Comparison of ENCODE assay signal across 21 cellular contexts in genomic region chr20:44627364-44628010, GRCh38.
"Had no signal": no experiment of that assay in that cellular context is flagged by ENCODE, and none has a peak within 500 bp of the region (broad histone marks: within the 10 kb centered on the region; RNA-seq: fewer than 3 reads in every experiment).

No MANE protein-coding gene starts in this region.

- H3K79me2 ChIP-seq: parathyroid adenoma had no signal

- H3K9me3 Mint-ChIP-seq: activated naive CD8-positive, alpha-beta T cell treated with anti-CD3 and anti-CD28 coated beads for 36 hours; activated T-cell treated with anti-CD3 and anti-CD28 coated beads, Interleukin-2, amount 50 U/mL, for 24 hours; stimulated activated naive B cell treated with anti-CD40 and anti-IgM and Interleukin-4, amounts not matched to agents 10 μg/mL and 1 μg/mL and 100 μg/mL, for 72 hours had no signal

- H3K9me3 ChIP-seq: neutrophil, sigmoid colon, thoracic aorta had no signal

- H3K27me3 ChIP-seq: foreskin keratinocyte, left lung, neutrophil, sigmoid colon, spleen, upper lobe of left lung had no signal

- H3K27ac Mint-ChIP-seq: activated CD4-positive, alpha-beta T cell treated with anti-CD3 and anti-CD28 coated beads, Interleukin-2, amount 10 ng/mL, durations not matched to agents 7 days and 5 days; activated naive CD8-positive, alpha-beta T cell treated with anti-CD3 and anti-CD28 coated beads for 36 hours; activated T-cell treated with anti-CD3 and anti-CD28 coated beads, Interleukin-2, amount 50 U/mL, for 24 hours; stimulated activated naive B cell treated with anti-CD40 and anti-IgM and Interleukin-4, amounts not matched to agents 10 μg/mL and 1 μg/mL and 100 μg/mL, for 72 hours had no signal

- H3K4me3 Mint-ChIP-seq: activated CD4-positive, alpha-beta T cell treated with anti-CD3 and anti-CD28 coated beads, Interleukin-2, amount 10 ng/mL, durations not matched to agents 7 days and 5 days; activated CD8-positive, alpha-beta T cell treated with anti-CD3 and anti-CD28 coated beads, Interleukin-2, amount 10 ng/mL, durations not matched to agents 7 days and 5 days; activated naive CD8-positive, alpha-beta T cell treated with anti-CD3 and anti-CD28 coated beads for 36 hours; activated T-cell treated with anti-CD3 and anti-CD28 coated beads, Interleukin-2, amount 50 U/mL, for 24 hours; stimulated activated naive B cell treated with anti-CD40 and anti-IgM and Interleukin-4, amounts not matched to agents 10 μg/mL and 1 μg/mL and 100 μg/mL, for 72 hours had no signal

- H3K36me3 ChIP-seq: neutrophil, thoracic aorta had no signal

- H3K27ac ChIP-seq: foreskin keratinocyte, left lung, neutrophil, parathyroid adenoma, sigmoid colon, spleen, thoracic aorta, upper lobe of left lung had no signal

- H3K9ac ChIP-seq: parathyroid adenoma had no signal

- H3K4me1 ChIP-seq: foreskin keratinocyte, left lung, parathyroid adenoma, upper lobe of left lung had no signal

- ATAC-seq: activated CD8-positive, alpha-beta T cell treated with anti-CD3 and anti-CD28 coated beads, Interleukin-2, amount 10 ng/mL, durations not matched to agents 7 days and 5 days; foreskin keratinocyte; left lung; stimulated activated naive B cell treated with anti-CD40 and anti-IgM and Interleukin-4, amounts not matched to agents 10 μg/mL and 1 μg/mL and 100 μg/mL, for 72 hours had no signal

- H2AFZ ChIP-seq: parathyroid adenoma had no signal

- H3K27me3 Mint-ChIP-seq: activated CD4-positive, alpha-beta T cell treated with anti-CD3 and anti-CD28 coated beads, Interleukin-2, amount 10 ng/mL, durations not matched to agents 7 days and 5 days; activated naive CD8-positive, alpha-beta T cell treated with anti-CD3 and anti-CD28 coated beads for 36 hours; activated T-cell treated with anti-CD3 and anti-CD28 coated beads, Interleukin-2, amount 50 U/mL, for 24 hours; stimulated activated naive B cell treated with anti-CD40 and anti-IgM and Interleukin-4, amounts not matched to agents 10 μg/mL and 1 μg/mL and 100 μg/mL, for 72 hours had no signal

- DNase-seq: activated CD4-positive, alpha-beta T cell treated with anti-CD3 and anti-CD28 coated beads, Interleukin-2, amount 10 ng/mL, durations not matched to agents 7 days and 5 days; activated CD8-positive, alpha-beta T cell treated with anti-CD3 and anti-CD28 coated beads, Interleukin-2, amount 10 ng/mL, durations not matched to agents 7 days and 5 days; activated naive CD8-positive, alpha-beta T cell treated with anti-CD3 and anti-CD28 coated beads for 36 hours; activated T-cell treated with anti-CD3 and anti-CD28 coated beads, Interleukin-2, amount 50 U/mL, for 24 hours; amniotic stem cell; dermis blood vessel endothelial cell; effector memory CD4-positive, alpha-beta T cell; foreskin keratinocyte; glutamatergic neuron; left lung; midbrain; sigmoid colon; spleen; stimulated activated CD4-positive, alpha-beta T cell treated with anti-CD3 and anti-CD28 coated beads, Interleukin-4, amount 100 ng/mL, for 4 hours; stimulated activated naive B cell treated with anti-CD40 and anti-IgM and Interleukin-4, amounts not matched to agents 10 μg/mL and 1 μg/mL and 100 μg/mL, for 72 hours; T-helper 1 cell; T1000; upper lobe of left lung had no signal

- H3K4me3 ChIP-seq: left lung, sigmoid colon, spleen, thoracic aorta, upper lobe of left lung had no signal
